ENCODE assay signal across 28 cellular contexts in the genomic region with DNA sequence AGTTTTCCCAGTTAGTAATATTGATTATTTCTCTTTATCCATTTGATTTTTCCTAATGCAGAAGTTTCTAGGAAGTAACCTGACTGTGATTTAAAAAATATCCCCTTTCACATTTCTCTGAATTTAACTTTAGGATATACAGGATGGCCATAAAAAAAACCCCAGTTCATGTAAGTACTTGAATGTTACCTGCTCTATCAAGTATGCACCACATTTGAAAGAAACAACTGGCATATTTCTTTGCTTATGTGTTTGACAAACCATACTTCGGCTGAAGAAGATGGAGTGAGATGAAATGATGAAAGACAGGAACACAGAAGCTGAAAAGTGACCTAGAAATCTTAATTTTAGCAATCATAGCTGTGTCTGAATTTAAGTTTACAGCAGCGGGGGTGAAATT.
"Had no signal": no experiment of that assay in that cellular context is flagged by ENCODE, and none has a peak within 500 bp of the region (broad histone marks: within the 10 kb centered on the region; RNA-seq: fewer than 3 reads in every experiment).

No MANE protein-coding gene starts in this region.

- FAIRE-seq: islet of Langerhans had no signal

- H3K36me3 ChIP-seq: left ventricle myocardium inferior, ovary, prostate gland, stomach, thyroid gland, transverse colon, upper lobe of left lung, vagina had no signal

- DNase-seq: hypothalamus; immature natural killer cell; left ventricle myocardium inferior; midbrain; mucosa of descending colon; naive thymus-derived CD4-positive, alpha-beta T cell; ovary; posterior cingulate gyrus; retina; right cardiac atrium; stimulated activated CD4-positive, alpha-beta T cell treated with anti-CD3 and anti-CD28 coated beads, Interleukin-12 subunit alpha, Interleukin-12 subunit beta, amount 100 ng/mL, for 4 hours; stimulated activated CD4-positive, alpha-beta T cell treated with anti-CD3 and anti-CD28 coated beads, Interleukin-15, amount 100 ng/mL, for 24 hours; stimulated activated CD4-positive, alpha-beta T cell treated with anti-CD3 and anti-CD28 coated beads, Interleukin-2, amount 100 ng/mL, for 24 hours; stimulated activated CD4-positive, alpha-beta T cell treated with anti-CD3 and anti-CD28 coated beads, Interleukin-4, amount 100 ng/mL, for 1 hour; stimulated activated naive B cell treated with anti-CD40 and anti-IgM and Interleukin-4, amounts not matched to agents 10 μg/mL and 1 μg/mL and 100 μg/mL, for 72 hours; stimulated activated naive CD8-positive, alpha-beta T cell treated with anti-CD3 and anti-CD28 coated beads, Interleukin-15, Interleukin-2, amounts not matched to agents 100 U/mL and 50 U/mL, for 24 hours; stomach; testis; thyroid gland; transverse colon; upper lobe of left lung had no signal

- ATAC-seq: mucosa of descending colon; naive thymus-derived CD4-positive, alpha-beta T cell; natural killer cell treated with Interleukin-12 subunit alpha and Interleukin-12 subunit beta and Interleukin-15 and Interleukin-18, amount 100 ng/mL, for 72 hours; right cardiac atrium; sciatic nerve; stimulated activated naive B cell treated with anti-CD40 and anti-IgM and Interleukin-4, amounts not matched to agents 10 μg/mL and 1 μg/mL and 100 μg/mL, for 72 hours; stimulated activated naive CD8-positive, alpha-beta T cell treated with anti-CD3 and anti-CD28 coated beads, Interleukin-15, Interleukin-2, amounts not matched to agents 100 U/mL and 50 U/mL, for 24 hours had no signal

- H3K27me3 ChIP-seq: ovary, stomach, testis, thyroid gland, transverse colon, upper lobe of left lung, vagina had no signal

- H3K4me1 ChIP-seq: left ventricle myocardium inferior, prostate gland, stomach, testis, thyroid gland, transverse colon, upper lobe of left lung, vagina had no signal

- H3K4me3 ChIP-seq: left ventricle myocardium inferior, lung, mucosa of descending colon, ovary, prostate gland, skin epidermis, stomach, testis, thyroid gland, transverse colon, upper lobe of left lung, vagina had no signal

- H3K9me3 ChIP-seq: left ventricle myocardium inferior, mucosa of descending colon, ovary, prostate gland, stomach, testis, thyroid gland, transverse colon, upper lobe of left lung, vagina had no signal

- H3K27ac ChIP-seq: left ventricle myocardium inferior, ovary, prostate gland, skin epidermis, stomach, testis, thyroid gland, transverse colon, upper lobe of left lung, vagina had no signal
